In the genomic region with DNA sequence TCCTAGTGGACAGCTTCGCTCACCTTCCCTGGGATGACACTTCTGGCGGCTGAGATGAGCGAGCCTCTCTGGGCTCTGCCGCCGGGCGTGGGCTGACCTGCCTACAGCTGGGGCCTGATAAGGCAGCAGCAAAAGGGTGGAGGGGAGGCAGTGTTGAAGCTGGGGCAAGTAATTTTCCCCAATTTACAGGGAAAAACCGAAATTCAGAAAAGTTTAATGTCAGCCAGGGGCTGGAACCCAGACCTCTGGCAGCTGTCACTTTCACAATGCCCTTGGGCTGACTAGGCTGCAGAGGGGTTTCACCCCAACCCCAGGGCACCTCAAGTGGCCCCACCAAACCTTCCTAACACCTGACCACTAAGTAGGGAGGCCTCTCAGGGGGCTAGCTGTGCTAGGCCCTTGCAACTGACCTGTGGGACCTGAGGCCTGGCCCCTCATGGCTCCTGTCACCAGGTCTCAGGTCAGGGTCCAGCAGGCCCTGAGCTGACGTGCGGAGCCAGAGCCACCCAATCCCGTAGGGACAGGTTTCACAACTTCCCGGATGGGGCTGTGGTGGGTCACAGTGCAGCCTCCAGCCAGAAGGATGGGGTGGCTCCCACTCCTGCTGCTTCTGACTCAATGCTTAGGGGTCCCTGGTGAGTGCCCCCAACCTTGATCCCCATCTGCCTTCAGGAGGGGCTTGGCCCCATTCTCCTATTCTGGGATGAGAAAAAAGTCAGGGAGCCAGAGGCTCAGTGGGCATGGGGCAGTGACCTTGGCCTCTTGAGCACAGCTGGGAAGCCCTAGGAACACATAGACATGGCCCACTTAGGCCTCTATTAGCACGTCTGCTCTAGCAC, we compare ENCODE assay signal across 9 cellular contexts. TPM values are rescaled to one million over a fixed set of nuclear protein-coding genes. Genes with fewer than 3 reads are reported as not detected.
DNase-seq lines count a peak whose midpoint lies in the region; ATAC-seq and TF ChIP-seq lines count a peak whose summit lies in the region.
"Not testable (repeated sequence)": the region's sequence is repeated elsewhere in the genome, so short reads cannot be mapped to it uniquely, and the experiment has no call there.
"Had no signal": no experiment of that assay in that cellular context is flagged by ENCODE, and none has a peak within 500 bp of the region (broad histone marks: within the 10 kb centered on the region; RNA-seq: fewer than 3 reads in every experiment).

No MANE protein-coding gene starts in this region.

- peaks cover 42% of the 10 kb centered on the region for H3K79me2 ChIP-seq in DND-41 (ENCODE audit: insufficient read depth, low read length)
- H3K79me2 ChIP-seq in neural cell (replicated peaks; ENCODE audit: insufficient read depth, low read length), result peaks cover 28% of the 10 kb centered on the region

- H4K20me1 ChIP-seq in DND-41 (ENCODE audit: insufficient read depth, low read length); neural cell (ENCODE audit: insufficient read depth): not testable (repeated sequence)

- not testable (repeated sequence) for TF ChIP-seq RAD21 in neural cell (conservative IDR thresholded peaks at IDR 0.05)

- not testable (repeated sequence) for H3K27me3 Mint-ChIP-seq in chondrocyte (ENCODE audit: low read depth)

- not testable (repeated sequence) for H3F3A ChIP-seq in neural cell (ENCODE audit: insufficient read depth, low read length, poor library complexity, severe bottlenecking)

- peak overlapping the region; percentile 79 for H3K4me2 ChIP-seq in DND-41 (ENCODE audit: insufficient read depth, low read length)
- H3K4me2 ChIP-seq in neural cell (ENCODE audit: low read length), result peak overlapping the region; percentile 75

- not testable (repeated sequence) for H3K4me3 Mint-ChIP-seq in chondrocyte (ENCODE audit: unreplicated experiment)

- H3K4me1 ChIP-seq in DND-41 (ENCODE audit: insufficient read depth, low read length) (peaks cover 33% of the 10 kb centered on the region), left ventricle myocardium inferior (peaks cover 41% of the 10 kb centered on the region), suprapubic skin (peaks cover 36% of the 10 kb centered on the region)

- WGBS in suprapubic skin, result 41% methylated on average over 12 of the region's 12 CpGs

- not testable (repeated sequence) for H3K4me1 Mint-ChIP-seq in chondrocyte (ENCODE audit: low read depth)

- TF ChIP-seq POLR2A in suprapubic skin (IDR thresholded peaks at IDR 0.05), result not testable (repeated sequence)

- TF ChIP-seq EP300 in neural cell (conservative IDR thresholded peaks at IDR 0.05; ENCODE audit: poor library complexity, severe bottlenecking); suprapubic skin (IDR thresholded peaks at IDR 0.05): not testable (repeated sequence)

- H3K27me3 ChIP-seq in DND-41 (ENCODE audit: insufficient read depth, low read length, poor library complexity); H7 (ENCODE audit: control insufficient read depth, insufficient read depth, low read length); neural cell (ENCODE audit: insufficient read depth, low read depth, low read length): not testable (repeated sequence)
- peaks cover 18% of the 10 kb centered on the region for H3K27me3 ChIP-seq in left ventricle myocardium inferior (ENCODE audit: low read depth)
- peaks cover 12% of the 10 kb centered on the region for H3K27me3 ChIP-seq in suprapubic skin

- not testable (repeated sequence) for H3K9me2 ChIP-seq in neural cell (ENCODE audit: insufficient read depth, low read length)

- H3K27ac ChIP-seq in DND-41 (ENCODE audit: low read length) (peak overlapping the region; percentile 72), left ventricle myocardium inferior (replicated peaks) (peak overlapping the region; percentile 85), neural cell (ENCODE audit: low read length) (peak overlapping the region; percentile 69), suprapubic skin (peak overlapping the region; percentile 72)

- peak overlapping the region; percentile 79 for H2AFZ ChIP-seq in DND-41 (ENCODE audit: low read depth, low read length)
- peak overlapping the region; percentile 78 for H2AFZ ChIP-seq in neural cell (ENCODE audit: low read depth, low read length)

- peak overlapping the region; percentile 74 for H3K9ac ChIP-seq in DND-41 (ENCODE audit: low read depth, low read length)
- peak overlapping the region; percentile 81 for H3K9ac ChIP-seq in neural cell (ENCODE audit: low read length)

- H3K9me3 ChIP-seq in DND-41 (ENCODE audit: insufficient read depth, low read length, severe bottlenecking); left ventricle myocardium inferior (replicated peaks); neural cell (ENCODE audit: low read length); suprapubic skin: not testable (repeated sequence)

- not testable (repeated sequence) for H3K36me3 Mint-ChIP-seq in chondrocyte (ENCODE audit: low read depth)

- H3K27ac Mint-ChIP-seq in chondrocyte (ENCODE audit: unreplicated experiment), result not testable (repeated sequence)

- peak; percentile 25; the same call in 2 of the 3 replicates for ATAC-seq in DND-41 (ENCODE audit: insufficient read depth, low read depth)

- H3K4me3 ChIP-seq in DND-41 (ENCODE audit: low read depth in 1 of 2, low read length in 2 of 2) (peak overlapping the region; percentile 61 to 69; a peak in 3 of 4 replicates), H7 (ENCODE audit: insufficient read depth, low read depth, low read length) (peak overlapping the region; percentile 97), left ventricle myocardium inferior (peak overlapping the region; percentile 74), neural cell (ENCODE audit: low read length) (peak overlapping the region; percentile 62), suprapubic skin (peak overlapping the region; percentile 79)

- not testable (repeated sequence) for TF ChIP-seq CTCF in DND-41 (IDR thresholded peaks at IDR 0.05; ENCODE audit: borderline replicate concordance, extremely low read depth, low read length, poor library complexity, severe bottlenecking); chondrocyte (IDR thresholded peaks at IDR 0.05); left ventricle myocardium inferior (IDR thresholded peaks at IDR 0.05; ENCODE audit: borderline replicate concordance); neural cell (IDR thresholded peaks at IDR 0.05; ENCODE audit: poor library complexity, severe bottlenecking); suprapubic skin (IDR thresholded peaks at IDR 0.05)

- peaks cover 11% of the 10 kb centered on the region; the same call in 1 of the 2 replicates for H3K36me3 ChIP-seq in DND-41 (ENCODE audit: insufficient read depth, low read length)
- not testable (repeated sequence) for H3K36me3 ChIP-seq in H7 (replicated peaks; ENCODE audit: control insufficient read depth, insufficient read depth, low read length); left ventricle myocardium inferior; neural cell (ENCODE audit: insufficient read depth, low read length); suprapubic skin

- not testable (repeated sequence) for DNase-seq in DND-41
- DNase-seq in H7, result peak; percentile 52
- peak; percentile 88 for DNase-seq in HuH-7 (ENCODE audit: low spot score)
- peak; percentile 9 for DNase-seq in activated CD4-positive, alpha-beta T cell treated with anti-CD3 and anti-CD28 coated beads for 48 hours
- peak; percentile 96 for DNase-seq in chondrocyte (ENCODE audit: low spot score)
- peak; percentile 21 for DNase-seq in left ventricle myocardium inferior
- peak; percentile 79 for DNase-seq in suprapubic skin (ENCODE audit: low spot score in 2 of 2)

- intact Hi-C loops in left ventricle myocardium inferior (cut with micrococcal nuclease), result not testable (repeated sequence)

- not testable (repeated sequence) for H3K9me3 Mint-ChIP-seq in chondrocyte (ENCODE audit: low read depth)

RNA-seq across cellular contexts. Expression of a gene that starts 21.5 kb away (rescaled TPM):
- under 0.01 TPM in 2 replicates for total RNA-seq in H7 (2014; rRNA removed; shearing (Covaris generic))
- total RNA-seq in chondrocyte, result 1,438 to 1,620 TPM (median 1,579 TPM) in 3 replicates
- total RNA-seq in left ventricle myocardium inferior, result 6,072 TPM
- under 0.01 TPM in 1 of 2 replicates, not detected in the other for polyA plus RNA-seq in neural cell
- under 0.01 TPM in 2 replicates for polyA minus RNA-seq in neural cell
- total RNA-seq in suprapubic skin, result under 1 TPM; under 0.01 TPM
- polyA plus RNA-seq: foreskin keratinocyte had no signal

RNA-seq across cellular contexts. Expression of a gene that starts 31.9 kb away (rescaled TPM):
- total RNA-seq in H7 (2014; rRNA removed; shearing (Covaris generic)), result 6.8 and 14.4 TPM in 2 replicates
- total RNA-seq in chondrocyte (52.1 to 67.7 TPM (median 58.9 TPM) in 3 replicates), left ventricle myocardium inferior (9.7 TPM), suprapubic skin (10 to 100 TPM; 12.9 to 49.1 (median 23.8) TPM)
- polyA plus RNA-seq in neural cell, result 78.0 and 95.8 TPM in 2 replicates
- polyA minus RNA-seq in neural cell, result 188 and 193 TPM in 2 replicates

Comparison
In these comparisons a context has a peak if more than half of its experiments do, and no peak if none do; other contexts are left out.
1. RNA of a gene that starts 21.5 kb away (total RNA-seq): 6,072 TPM in left ventricle myocardium inferior (single experiment) and 1,438 to 1,620 TPM in chondrocyte; under 0.01 TPM in H7 and under 0.01 TPM in suprapubic skin; every median in the first group is over 1,000 times any median in the second.
2. Peak in every context shown above with its lines, with median percentiles within 50 percentile points of each other: H3K27ac ChIP-seq and H3K4me3 ChIP-seq.